2 cellular contexts compared by ENCODE assay signal in genomic region chr4:169152104-169152503, GRCh38.
TF ChIP-seq lines count a peak whose summit lies in the region.

No MANE protein-coding gene starts in this region.

TF ChIP-seq in IMR-90, 13 proteins besides CTCF, POLR2A, EP300 and RAD21 (continued from another document):
- no peak for TF ChIP-seq MXI1 (IDR thresholded peaks at IDR 0.05; ENCODE audit: borderline replicate concordance, low read depth, low read length)

TF ChIP-seq in SK-N-SH treated with all-trans-retinoic acid at 6 μM for 48 hours, 23 proteins besides CTCF, POLR2A, EP300 and RAD21 (continued from another document):
- TF ChIP-seq PATZ1 (CRISPR knock-in tag; IDR thresholded peaks at IDR 0.05; ENCODE audit: borderline replicate concordance), result no peak
- TF ChIP-seq ISL1 (CRISPR knock-in tag; IDR thresholded peaks at IDR 0.05), result no peak
- no peak for TF ChIP-seq ZNF565 (CRISPR knock-in tag; conservative IDR thresholded peaks at IDR 0.05; ENCODE audit: low read depth)
- no peak for TF ChIP-seq TOX (CRISPR knock-in tag; IDR thresholded peaks at IDR 0.05; ENCODE audit: borderline replicate concordance)
- TF ChIP-seq ZNF70 (CRISPR knock-in tag; IDR thresholded peaks at IDR 0.05), result no peak
- TF ChIP-seq CSRNP3 (CRISPR knock-in tag; IDR thresholded peaks at IDR 0.05), result no peak
- TF ChIP-seq PPARA (CRISPR knock-in tag; IDR thresholded peaks at IDR 0.05; ENCODE audit: borderline replicate concordance), result no peak
- TF ChIP-seq, protein P1, sequence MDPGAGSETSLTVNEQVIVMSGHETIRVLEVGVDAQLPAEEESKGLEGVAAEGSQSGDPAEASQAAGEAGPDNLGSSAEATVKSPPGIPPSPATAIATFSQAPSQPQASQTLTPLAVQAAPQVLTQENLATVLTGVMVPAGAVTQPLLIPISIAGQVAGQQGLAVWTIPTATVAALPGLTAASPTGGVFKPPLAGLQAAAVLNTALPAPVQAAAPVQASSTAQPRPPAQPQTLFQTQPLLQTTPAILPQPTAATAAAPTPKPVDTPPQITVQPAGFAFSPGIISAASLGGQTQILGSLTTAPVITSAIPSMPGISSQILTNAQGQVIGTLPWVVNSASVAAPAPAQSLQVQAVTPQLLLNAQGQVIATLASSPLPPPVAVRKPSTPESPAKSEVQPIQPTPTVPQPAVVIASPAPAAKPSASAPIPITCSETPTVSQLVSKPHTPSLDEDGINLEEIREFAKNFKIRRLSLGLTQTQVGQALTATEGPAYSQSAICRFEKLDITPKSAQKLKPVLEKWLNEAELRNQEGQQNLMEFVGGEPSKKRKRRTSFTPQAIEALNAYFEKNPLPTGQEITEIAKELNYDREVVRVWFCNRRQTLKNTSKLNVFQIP (CRISPR knock-in tag; IDR thresholded peaks at IDR 0.05; ENCODE audit: borderline replicate concordance, low read depth), result no peak
- no peak for TF ChIP-seq ZC3H10 (CRISPR knock-in tag; IDR thresholded peaks at IDR 0.05)
